Comparison of ENCODE assay signal across 8 cellular contexts in genomic region chr7:73725703-73726466, GRCh38. TPM values are rescaled to one million over a fixed set of nuclear protein-coding genes. Genes with fewer than 3 reads are reported as not detected.
DNase-seq lines count a peak whose midpoint lies in the region; ATAC-seq and TF ChIP-seq lines count a peak whose summit lies in the region.

No MANE protein-coding gene starts in this region.

- intact Hi-C loops in right cardiac atrium (cut with DNase I) (loop anchor here (2.0 to 5.0 kb wide), 2 partner anchors 119 kb away; no protein-coding TSS in a partner anchor), gastrocnemius medialis (cut with DNase I; ENCODE audit: low total_unique reads) (loop anchor here (1.0 kb wide), 1 partner anchor 119 kb away; no protein-coding TSS in a partner anchor)

- WGBS in right cardiac atrium = 9% methylated on average over 8 of the region's 8 CpGs

- H3K4me1 ChIP-seq in right cardiac atrium (ENCODE audit: control insufficient read depth, insufficient read depth, low read length) = no peaks in the 10 kb centered on the region
- H3K4me1 ChIP-seq in gastrocnemius medialis = peaks cover 3 to 6% of the 10 kb centered on the region in 2 donors

- H3K27me3 ChIP-seq in right cardiac atrium (ENCODE audit: control insufficient read depth, insufficient read depth) (no peaks in the 10 kb centered on the region), gastrocnemius medialis (peaks cover 0 to 4% (median 0%) of the 10 kb centered on the region in 3 donors)

- H3K36me3 ChIP-seq in gastrocnemius medialis = no peaks in the 10 kb centered on the region

- H3K9me3 ChIP-seq in right cardiac atrium (ENCODE audit: control insufficient read depth, low read length) (no peaks in the 10 kb centered on the region), gastrocnemius medialis (no peaks in the 10 kb centered on the region)

- TF ChIP-seq CTCF in GM12864 (IDR thresholded peaks at IDR 0.05; ENCODE audit: low read depth, low read length, missing control alignments) (peak; percentile 100), gastrocnemius medialis (IDR thresholded peaks at IDR 0.05 in 4 of 5, conservative IDR thresholded peaks at IDR 0.05 in 1 of 5) (peak; percentile 91 to 96 (median 94))

- in situ Hi-C loops in gastrocnemius medialis (cut with MboI; ENCODE audit: low sequenced_read_pairs in 4 of 4) = loop anchor here in 2 of 4 donors (5.0 kb wide), 1 partner anchor 119 kb away; no protein-coding TSS in a partner anchor

- no peak for DNase-seq in GM12864 (ENCODE audit: low read depth)
- peak; percentile 42 for DNase-seq in NCI-H187 treated with DMSO at 0.1 percent for 48 hours (lab: John Stamatoyannopoulos, UW)
- peak; percentile 54 for DNase-seq in T1000 (lab: John Stamatoyannopoulos, UW)
- peak in 54 of 56 donors; percentile 13 to 93 (median 62) for DNase-seq in amygdala (lab: John Stamatoyannopoulos, UW)
- DNase-seq in right cardiac atrium = peak; percentile 84 to 95 (median 93)
- peak; percentile 64 to 82 for DNase-seq in gastrocnemius medialis

- peak; percentile 86 for ATAC-seq in HG02623 (IDR thresholded peaks at IDR 0.05; ENCODE audit: unreplicated experiment)
- peak; percentile 89 to 91 for ATAC-seq in right cardiac atrium
- peak; percentile 76 for ATAC-seq in gastrocnemius medialis
- ATAC-seq in HG03521 (IDR thresholded peaks at IDR 0.05; ENCODE audit: unreplicated experiment) = no peak

- H3K27ac ChIP-seq in right cardiac atrium (ENCODE audit: low read length) (no peak overlapping the region), gastrocnemius medialis (no peak overlapping the region)

- TF ChIP-seq POLR2A in gastrocnemius medialis (IDR thresholded peaks at IDR 0.05) = no peak

- H3K4me3 ChIP-seq in GM12864 (ENCODE audit: low read depth, low read length) (no peak overlapping the region), right cardiac atrium (ENCODE audit: low read length) (no peak overlapping the region), gastrocnemius medialis (no peak overlapping the region)

RNA-seq across cellular contexts. Expression of gene STX1A, which starts 6.4 kb away (rescaled TPM):
- total RNA-seq in right cardiac atrium (1 to 10 TPM; 1.7 to 3.1 (median 2.3) TPM), gastrocnemius medialis (1 to 10 TPM in 3 of 4 donors, under 1 TPM in 1; 0.83 to 8.1 (median 3.2) TPM)
- polyA plus RNA-seq in right cardiac atrium = 1.8 TPM

RNA-seq across cellular contexts. Expression of gene ABHD11, which starts 12.7 kb away (rescaled TPM):
- total RNA-seq in right cardiac atrium = 10 to 100 TPM; 21.1 to 28.7 (median 23.9) TPM
- polyA plus RNA-seq in right cardiac atrium = 31.2 TPM
- 1 to 10 TPM; 3.2 to 9.4 (median 7.6) TPM for total RNA-seq in gastrocnemius medialis

RNA-seq across cellular contexts. Expression of gene BUD23, which starts 42.5 kb away (rescaled TPM):
- total RNA-seq in right cardiac atrium (10 to 100 TPM; 53.0 to 72.0 (median 58.9) TPM), gastrocnemius medialis (100 to 1,000 TPM in 3 of 4 donors, 10 to 100 TPM in 1; 83.9 to 128 (median 114) TPM)
- polyA plus RNA-seq in right cardiac atrium = 97.5 TPM

RNA-seq across cellular contexts. Expression of gene DNAJC30, which starts 42.6 kb away (rescaled TPM):
- total RNA-seq in right cardiac atrium = 10 to 100 TPM; 14.5 to 21.1 (median 17.6) TPM
- 20.1 TPM for polyA plus RNA-seq in right cardiac atrium
- total RNA-seq in gastrocnemius medialis = 10 to 100 TPM in 1 of 4 donors, 1 to 10 TPM in 3; 3.9 to 10.5 (median 5.6) TPM

RNA-seq across cellular contexts. Expression of gene CLDN3, which starts 44.2 kb away (rescaled TPM):
- total RNA-seq in right cardiac atrium = not detected
- not detected for polyA plus RNA-seq in right cardiac atrium
- total RNA-seq in gastrocnemius medialis = 1 to 10 TPM in 1 of 4 donors, not detected in 3; 5.0 TPM
